Comparison of ENCODE assay signal across 15 cellular contexts in genomic region chr2:96553176-96553956, GRCh38. TPM values are rescaled to one million over a fixed set of nuclear protein-coding genes. Genes with fewer than 3 reads are reported as not detected.
A peak's percentile ranks its signal among the peaks of the same experiment; 100 is the strongest.
DNase-seq lines count a peak whose midpoint lies in the region; ATAC-seq, FAIRE-seq and TF ChIP-seq lines count a peak whose summit lies in the region.
"Had no signal": no experiment of that assay in that cellular context is flagged by ENCODE, and none has a peak within 500 bp of the region (broad histone marks: within the 10 kb centered on the region; RNA-seq: fewer than 3 reads in every experiment).

No MANE protein-coding gene starts in this region.

- H3K9me3 Mint-ChIP-seq in IgD-negative memory B cell = peaks cover 0 to 4% (median 0%) of the 10 kb centered on the region in 3 donors
- H3K9me3 Mint-ChIP-seq in activated naive CD8-positive, alpha-beta T cell treated with anti-CD3 and anti-CD28 coated beads, Interleukin-2, amount 50 U/mL, for 24 hours = peaks cover 6% of the 10 kb centered on the region

- peak overlapping the region in 1 of 4 donors; percentile 60 for H3K4me3 Mint-ChIP-seq in IgD-negative memory B cell
- no peak overlapping the region for H3K4me3 Mint-ChIP-seq in activated naive CD8-positive, alpha-beta T cell treated with anti-CD3 and anti-CD28 coated beads, Interleukin-2, amount 50 U/mL, for 24 hours
- H3K4me3 Mint-ChIP-seq: activated naive CD8-positive, alpha-beta T cell had no signal

- no peak for TF ChIP-seq CTCF in heart left ventricle (IDR thresholded peaks at IDR 0.05)
- TF ChIP-seq CTCF in psoas muscle (IDR thresholded peaks at IDR 0.05) = no peak

- H3K36me3 Mint-ChIP-seq in IgD-negative memory B cell = peaks cover 3% of the 10 kb centered on the region
- peaks cover 7% of the 10 kb centered on the region for H3K36me3 Mint-ChIP-seq in activated naive CD8-positive, alpha-beta T cell treated with anti-CD3 and anti-CD28 coated beads, Interleukin-2, amount 50 U/mL, for 24 hours (ENCODE audit: low read depth)
- H3K36me3 Mint-ChIP-seq: activated naive CD8-positive, alpha-beta T cell had no signal

- H3K27me3 ChIP-seq in heart left ventricle (no peaks in the 10 kb centered on the region), psoas muscle (ENCODE audit: insufficient read depth in 3 of 3, low read length in 2 of 3) (no peaks in the 10 kb centered on the region)
- H3K27me3 ChIP-seq: breast epithelium, transverse colon had no signal

- intact Hi-C loops in heart left ventricle (cut with DNase I) = loop anchor here in 1 of 10 donors (5.0 kb wide), 1 partner anchor 41 kb away; no protein-coding TSS in a partner anchor
- intact Hi-C loops in cardiac septum (cut with DNase I) = loop anchor here (2.0 to 10.0 kb wide), 5 partner anchors 45 to 401 kb away; partner anchors contain the start of gene CNNM4
- intact Hi-C loops in psoas muscle (cut with DNase I) = no loop called here

- no peak for TF ChIP-seq POLR2A in heart left ventricle (IDR thresholded peaks at IDR 0.05)

- no peaks in the 10 kb centered on the region for H3K9me3 ChIP-seq in heart left ventricle
- H3K9me3 ChIP-seq in psoas muscle = no peaks in the 10 kb centered on the region
- H3K9me3 ChIP-seq: breast epithelium, lower lobe of right lung, transverse colon had no signal

- no peak overlapping the region for H3K4me3 ChIP-seq in heart left ventricle
- no peak overlapping the region for H3K4me3 ChIP-seq in psoas muscle
- H3K4me3 ChIP-seq: lower lobe of right lung, transverse colon had no signal

- no peak for FAIRE-seq in urothelium cell line (lab: Jason Lieb, UNC)

- H3K36me3 ChIP-seq in heart left ventricle (peaks cover 2 to 53% (median 45%) of the 10 kb centered on the region in 9 donors), psoas muscle (ENCODE audit: insufficient read depth in 1 of 2, low read depth in 1 of 2) (peaks cover 0 to 51% of the 10 kb centered on the region in 2 donors)
- H3K36me3 ChIP-seq: transverse colon had no signal

- peaks cover 0 to 8% (median 7%) of the 10 kb centered on the region in 3 donors for H3K4me1 Mint-ChIP-seq in IgD-negative memory B cell
- peaks cover 28% of the 10 kb centered on the region for H3K4me1 Mint-ChIP-seq in activated naive CD8-positive, alpha-beta T cell treated with anti-CD3 and anti-CD28 coated beads, Interleukin-2, amount 50 U/mL, for 24 hours

- H3K4me1 ChIP-seq in heart left ventricle (peaks cover 0 to 22% (median 9%) of the 10 kb centered on the region in 12 donors), psoas muscle (peaks cover 24% of the 10 kb centered on the region)

- H3K27ac Mint-ChIP-seq in IgD-negative memory B cell = peak overlapping the region; percentile 80 to 92 (median 89)
- H3K27ac Mint-ChIP-seq in activated naive CD8-positive, alpha-beta T cell treated with anti-CD3 and anti-CD28 coated beads, Interleukin-2, amount 50 U/mL, for 24 hours = peak overlapping the region; percentile 49
- H3K27ac Mint-ChIP-seq: activated naive CD8-positive, alpha-beta T cell had no signal

- no peaks in the 10 kb centered on the region for H3K27me3 Mint-ChIP-seq in IgD-negative memory B cell
- no peaks in the 10 kb centered on the region for H3K27me3 Mint-ChIP-seq in activated naive CD8-positive, alpha-beta T cell treated with anti-CD3 and anti-CD28 coated beads, Interleukin-2, amount 50 U/mL, for 24 hours
- H3K27me3 Mint-ChIP-seq: activated naive CD8-positive, alpha-beta T cell had no signal

- ATAC-seq in heart left ventricle = peak in 3 of 4 donors; percentile 5 to 6 (median 6)
- ATAC-seq in activated naive CD8-positive, alpha-beta T cell treated with anti-CD3 and anti-CD28 coated beads, Interleukin-2, amount 50 U/mL, for 24 hours = no peak
- no peak for ATAC-seq in psoas muscle
- ATAC-seq in GM21529 (IDR thresholded peaks at IDR 0.05; ENCODE audit: unreplicated experiment) = no peak

- H3K27ac ChIP-seq in heart left ventricle = no peak overlapping the region
- peak overlapping the region; percentile 91 for H3K27ac ChIP-seq in psoas muscle
- H3K27ac ChIP-seq: lower lobe of right lung, transverse colon had no signal

- DNase-seq in heart left ventricle (no peak), cardiac septum (ENCODE audit: low spot score) (no peak), psoas muscle (peak in 1 of 2 donors; percentile 50), superior temporal gyrus (ENCODE audit: extremely low spot score) (no peak), urothelium cell line (ENCODE audit: low spot score) (no peak)
- no peak for DNase-seq in activated naive CD8-positive, alpha-beta T cell treated with anti-CD3 and anti-CD28 coated beads, Interleukin-2, amount 50 U/mL, for 24 hours
- DNase-seq: NCI-H524 treated with DMSO at 0.1 percent for 48 hours had no signal

- 85 to 91% (median 86%) methylated on average over 15 to 16 of the region's 16 CpGs for WGBS in heart left ventricle, 4 donors
- WGBS in psoas muscle, 3 donors = 88 to 92% (median 89%) methylated on average over 15 to 16 of the region's 16 CpGs

RNA-seq across cellular contexts. Expression of gene ARID5A, which starts 16.8 kb away (rescaled TPM):
- 10 to 100 TPM; 13.3 to 50.2 (median 28.2) TPM for total RNA-seq in heart left ventricle
- polyA plus RNA-seq in heart left ventricle = 10 to 100 TPM; 35.6 to 41.2 TPM
- total RNA-seq in cardiac septum = 79.4 TPM
- polyA plus RNA-seq in IgD-negative memory B cell = 62.3 TPM
- 10 to 100 TPM; 25.7 to 73.6 (median 37.8) TPM for total RNA-seq in psoas muscle
- polyA plus RNA-seq in psoas muscle = 10 to 100 TPM; 12.9 to 29.9 (median 18.2) TPM

RNA-seq across cellular contexts. Expression of gene NEURL3, which starts 48.2 kb away (rescaled TPM):
- total RNA-seq in heart left ventricle = under 1 TPM in 2 of 9 donors, not detected in 7; 0.27 to 0.75 TPM
- polyA plus RNA-seq in heart left ventricle = under 1 TPM in 1 of 2 donors, not detected in 1; 0.07 TPM
- not detected for total RNA-seq in cardiac septum
- polyA plus RNA-seq in IgD-negative memory B cell = not detected
- under 1 TPM in 1 of 4 donors, not detected in 3; 0.59 TPM for total RNA-seq in psoas muscle
- polyA plus RNA-seq in psoas muscle = under 1 TPM in 2 of 3 donors, not detected in 1; 0.09 TPM
- total RNA-seq: esophagus mucosa, H4 had no signal

Comparison
In these comparisons a context has a peak if more than half of its experiments do, and no peak if none do; other contexts are left out.
1. ATAC-seq: peak in heart left ventricle (3 of 4); none in activated naive CD8-positive, alpha-beta T cell treated with anti-CD3 and anti-CD28 coated beads, Interleukin-2, amount 50 U/mL, for 24 hours (single experiment), psoas muscle (0 of 4) and GM21529 (single experiment).